ENCODE assay signal across 8 cellular contexts in the genomic region with DNA sequence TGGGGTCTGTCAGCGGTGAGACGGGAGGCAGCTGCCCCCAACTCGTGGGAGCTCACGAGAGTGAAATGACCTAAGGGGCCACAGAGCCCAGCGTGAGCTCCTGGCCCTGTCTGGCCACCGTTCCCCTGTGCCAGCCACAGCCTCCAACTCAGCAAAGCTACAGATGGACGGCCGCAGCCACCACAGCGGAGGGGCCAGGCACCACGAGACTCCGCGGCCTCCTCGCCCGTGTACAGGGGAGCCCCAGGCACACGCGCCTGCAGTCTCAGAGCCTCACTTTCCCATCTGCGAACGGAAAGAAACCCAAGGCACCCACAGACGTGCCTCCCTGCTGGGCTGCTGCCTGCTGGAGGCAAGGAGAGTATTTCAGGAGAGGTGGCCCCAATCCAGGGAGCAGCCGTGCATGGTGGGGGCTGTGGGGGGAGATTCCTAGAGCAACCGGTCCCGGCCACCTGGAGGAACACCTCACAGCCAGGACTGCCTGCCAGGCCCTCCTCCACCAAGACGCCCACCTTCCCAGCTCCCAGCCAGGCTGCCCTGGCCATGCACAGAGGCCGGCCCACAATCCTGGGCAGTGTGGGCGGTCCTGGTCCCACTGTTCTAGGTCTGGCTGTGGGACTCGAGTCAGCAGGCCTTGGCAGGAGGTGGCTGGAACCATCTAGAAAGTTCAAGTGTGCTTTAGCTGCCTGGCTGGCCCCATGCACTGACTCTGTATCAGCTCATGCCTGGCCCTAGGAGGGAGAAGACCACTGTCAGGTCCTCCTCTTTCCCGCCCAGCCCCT. TPM values are rescaled to one million over a fixed set of nuclear protein-coding genes. Genes with fewer than 3 reads are reported as not detected.
DNase-seq lines count a peak whose midpoint lies in the region; ATAC-seq and TF ChIP-seq lines count a peak whose summit lies in the region.

No MANE protein-coding gene starts in this region.

- H3K27me3 ChIP-seq in Karpas-422 (ENCODE audit: low read length) (no peaks in the 10 kb centered on the region), muscle layer of colon (ENCODE audit: control insufficient read depth in 1 of 2, insufficient read depth in 2 of 2, low read length in 2 of 2) (no peaks in the 10 kb centered on the region)

- no peak overlapping the region for H2AFZ ChIP-seq in Karpas-422 (ENCODE audit: low read length)

- H3K27ac ChIP-seq in Karpas-422 (ENCODE audit: low read length) (peak overlapping the region; percentile 93), muscle layer of colon (ENCODE audit: low read depth, low read length) (peak overlapping the region; percentile 83)

- H4K20me1 ChIP-seq in Karpas-422 (ENCODE audit: insufficient read depth, low read depth, low read length) = peaks cover 65% of the 10 kb centered on the region

- H3K36me3 ChIP-seq in Karpas-422 (ENCODE audit: insufficient read depth, low read length) (peaks cover 28% of the 10 kb centered on the region), muscle layer of colon (ENCODE audit: insufficient read depth, low read length) (peaks cover 31% of the 10 kb centered on the region)

- no peak for TF ChIP-seq CTCF in AG09309 (IDR thresholded peaks at IDR 0.05; ENCODE audit: control insufficient read depth, insufficient read depth, low read depth, low read length, missing control alignments)

- peaks cover 39% of the 10 kb centered on the region for H3K79me2 ChIP-seq in Karpas-422 (ENCODE audit: low read length)

- no peaks in the 10 kb centered on the region for H3K9me3 ChIP-seq in Karpas-422 (ENCODE audit: low read length)
- no peaks in the 10 kb centered on the region for H3K9me3 ChIP-seq in muscle layer of colon (ENCODE audit: low read length)

- no peaks in the 10 kb centered on the region for H3K9me2 ChIP-seq in Karpas-422 (replicated peaks; ENCODE audit: insufficient read depth, low read length)

- no peak for ATAC-seq in HG02981 (IDR thresholded peaks at IDR 0.05; ENCODE audit: unreplicated experiment)
- no peak for ATAC-seq in HG03469 (IDR thresholded peaks at IDR 0.05; ENCODE audit: unreplicated experiment)
- no peak for ATAC-seq in GM21576 (IDR thresholded peaks at IDR 0.05; ENCODE audit: unreplicated experiment)

- peaks cover 71% of the 10 kb centered on the region for H3K4me1 ChIP-seq in Karpas-422 (ENCODE audit: low read length)
- peaks cover 60% of the 10 kb centered on the region for H3K4me1 ChIP-seq in muscle layer of colon (ENCODE audit: insufficient read depth, low read length)

- peak overlapping the region; percentile 93 for H3K9ac ChIP-seq in Karpas-422 (ENCODE audit: low read length)
- peak overlapping the region; percentile 91 for H3K9ac ChIP-seq in muscle layer of colon (ENCODE audit: low read length)

- DNase-seq in AG09309 (ENCODE audit: low read depth) (no peak), Karpas-422 (peak; percentile 60), ecto neural progenitor cell (ENCODE audit: low spot score) (peak; percentile 51), NCI-H2081 treated with DMSO at 0.1 percent for 48 hours (lab: John Stamatoyannopoulos, UW) (no peak)

- H3K4me2 ChIP-seq in Karpas-422 (ENCODE audit: low read depth, low read length, poor library complexity, severe bottlenecking) = peak overlapping the region; percentile 92

- H3K4me3 ChIP-seq in AG09309 (ENCODE audit: control insufficient read depth, low read depth, low read length) (peak overlapping the region; percentile 91), Karpas-422 (ENCODE audit: low read length) (peak overlapping the region; percentile 84), muscle layer of colon (ENCODE audit: low read depth in 1 of 2, low read length in 2 of 2) (peak overlapping the region; percentile 59 to 86)

RNA-seq across cellular contexts. Expression of gene MKNK2, which starts 1.9 kb away (rescaled TPM):
- 526 and 862 TPM in 2 replicates for total RNA-seq in Karpas-422 (2014; rRNA removed; shearing (Covaris generic); ENCODE audit: low replicate concordance)

RNA-seq across cellular contexts. Expression of gene BTBD2, which starts 33.6 kb away (rescaled TPM):
- 66.8 and 112 TPM in 2 replicates for total RNA-seq in Karpas-422 (2014; rRNA removed; shearing (Covaris generic); ENCODE audit: low replicate concordance)

RNA-seq across cellular contexts. Expression of gene MOB3A, which starts 47.0 kb away (rescaled TPM):
- total RNA-seq in Karpas-422 (2014; rRNA removed; shearing (Covaris generic); ENCODE audit: low replicate concordance) = 153 and 219 TPM in 2 replicates

RNA-seq across cellular contexts. Expression of gene IZUMO4, which starts 47.6 kb away (rescaled TPM):
- total RNA-seq in Karpas-422 (2014; rRNA removed; shearing (Covaris generic); ENCODE audit: low replicate concordance) = 285 and 487 TPM in 2 replicates

Comparison
In these comparisons a context has a peak if more than half of its experiments do, and no peak if none do; other contexts are left out.
1. DNase-seq: peak in Karpas-422 (single experiment) and ecto neural progenitor cell (single experiment); none in AG09309 (single experiment) and NCI-H2081 treated with DMSO at 0.1 percent for 48 hours (single experiment).
2. Peak in every context shown above with its lines, with median percentiles within 50 percentile points of each other: H3K4me3 ChIP-seq.